23 cellular contexts compared by ENCODE assay signal in genomic region chr11:111612211-111612610, GRCh38. TPM values are rescaled to one million over a fixed set of nuclear protein-coding genes. Genes with fewer than 3 reads are reported as not detected.
DNase-seq lines count a peak whose midpoint lies in the region; ATAC-seq and TF ChIP-seq lines count a peak whose summit lies in the region.
"Had no signal": no experiment of that assay in that cellular context is flagged by ENCODE, and none has a peak within 500 bp of the region (broad histone marks: within the 10 kb centered on the region; RNA-seq: fewer than 3 reads in every experiment).

No MANE protein-coding gene starts in this region.

- DNase-seq in activated naive CD4-positive, alpha-beta T cell treated with anti-CD3 and anti-CD28 coated beads, Interleukin-2, amount 50 U/mL, for 16 hours = no peak
- peak; percentile 78 for DNase-seq in amniotic epithelial cell (ENCODE audit: low read depth)
- peak; percentile 71 for DNase-seq in foreskin melanocyte
- DNase-seq in progenitor cell of endocrine pancreas (ENCODE audit: low spot score, unreplicated experiment) = no peak
- DNase-seq in iPS-NIHi7 (ENCODE audit: extremely low spot score) = no peak
- DNase-seq: 8988T; activated CD4-positive, alpha-beta T cell treated with anti-CD3 and anti-CD28 coated beads, Interleukin-2, amount 50 U/mL, for 48 hours; activated gamma-delta T cell; aorta; effector CD8-positive, alpha-beta T cell; heart left ventricle; immature natural killer cell; MG63; NCI-H146; NCI-H2171; NCI-H69; ovary; SHP77; T-cell had no signal

- H3K4me3 Mint-ChIP-seq in activated naive CD4-positive, alpha-beta T cell treated with anti-CD3 and anti-CD28 coated beads, Interleukin-2, amount 50 U/mL, for 24 hours = no peak overlapping the region
- no peak overlapping the region for H3K4me3 Mint-ChIP-seq in progenitor cell of endocrine pancreas (ENCODE audit: low read depth)
- H3K4me3 Mint-ChIP-seq: immature natural killer cell, T-cell had no signal

- TF ChIP-seq CTCF in progenitor cell of endocrine pancreas (IDR thresholded peaks at IDR 0.05; ENCODE audit: unreplicated experiment) = no peak

- H3K9me3 Mint-ChIP-seq in activated naive CD4-positive, alpha-beta T cell treated with anti-CD3 and anti-CD28 coated beads, Interleukin-2, amount 50 U/mL, for 24 hours = no peaks in the 10 kb centered on the region
- no peaks in the 10 kb centered on the region for H3K9me3 Mint-ChIP-seq in progenitor cell of endocrine pancreas (ENCODE audit: low read depth)
- H3K9me3 Mint-ChIP-seq: immature natural killer cell, T-cell had no signal

- H3K4me1 Mint-ChIP-seq in activated naive CD4-positive, alpha-beta T cell treated with anti-CD3 and anti-CD28 coated beads, Interleukin-2, amount 50 U/mL, for 24 hours = peaks cover 9% of the 10 kb centered on the region
- peaks cover 21% of the 10 kb centered on the region for H3K4me1 Mint-ChIP-seq in progenitor cell of endocrine pancreas (ENCODE audit: low read depth)
- H3K4me1 Mint-ChIP-seq: immature natural killer cell had no signal

- H3K27ac Mint-ChIP-seq in activated naive CD4-positive, alpha-beta T cell treated with anti-CD3 and anti-CD28 coated beads, Interleukin-2, amount 50 U/mL, for 24 hours = peak overlapping the region; percentile 12
- peak overlapping the region; percentile 42 for H3K27ac Mint-ChIP-seq in progenitor cell of endocrine pancreas
- H3K27ac Mint-ChIP-seq: T-cell had no signal

- H3K27me3 Mint-ChIP-seq in activated naive CD4-positive, alpha-beta T cell treated with anti-CD3 and anti-CD28 coated beads, Interleukin-2, amount 50 U/mL, for 24 hours = no peaks in the 10 kb centered on the region
- no peaks in the 10 kb centered on the region for H3K27me3 Mint-ChIP-seq in progenitor cell of endocrine pancreas
- H3K27me3 Mint-ChIP-seq: T-cell had no signal

- no peaks in the 10 kb centered on the region for H3K36me3 Mint-ChIP-seq in activated naive CD4-positive, alpha-beta T cell treated with anti-CD3 and anti-CD28 coated beads, Interleukin-2, amount 50 U/mL, for 24 hours
- peaks cover under 1% of the 10 kb centered on the region for H3K36me3 Mint-ChIP-seq in progenitor cell of endocrine pancreas (ENCODE audit: insufficient read depth)

- no peak for ATAC-seq in GM21447 (IDR thresholded peaks at IDR 0.05; ENCODE audit: unreplicated experiment)
- ATAC-seq in HG03025 (IDR thresholded peaks at IDR 0.05; ENCODE audit: low FRiP score, unreplicated experiment) = no peak
- ATAC-seq: sciatic nerve, T-cell had no signal

RNA-seq across cellular contexts. Expression of gene SIK2, which starts 10.0 kb away (rescaled TPM):
- 43.0 and 43.7 TPM in 2 replicates for total RNA-seq in progenitor cell of endocrine pancreas

Comparison
In these comparisons a context has a peak if more than half of its experiments do, and no peak if none do; other contexts are left out.
1. DNase-seq: peak in amniotic epithelial cell (single experiment) and foreskin melanocyte (single experiment); none in activated naive CD4-positive, alpha-beta T cell treated with anti-CD3 and anti-CD28 coated beads, Interleukin-2, amount 50 U/mL, for 16 hours (single experiment), progenitor cell of endocrine pancreas (single experiment) and iPS-NIHi7 (single experiment).